ENCODE assay signal across 12 cellular contexts in the genomic region with DNA sequence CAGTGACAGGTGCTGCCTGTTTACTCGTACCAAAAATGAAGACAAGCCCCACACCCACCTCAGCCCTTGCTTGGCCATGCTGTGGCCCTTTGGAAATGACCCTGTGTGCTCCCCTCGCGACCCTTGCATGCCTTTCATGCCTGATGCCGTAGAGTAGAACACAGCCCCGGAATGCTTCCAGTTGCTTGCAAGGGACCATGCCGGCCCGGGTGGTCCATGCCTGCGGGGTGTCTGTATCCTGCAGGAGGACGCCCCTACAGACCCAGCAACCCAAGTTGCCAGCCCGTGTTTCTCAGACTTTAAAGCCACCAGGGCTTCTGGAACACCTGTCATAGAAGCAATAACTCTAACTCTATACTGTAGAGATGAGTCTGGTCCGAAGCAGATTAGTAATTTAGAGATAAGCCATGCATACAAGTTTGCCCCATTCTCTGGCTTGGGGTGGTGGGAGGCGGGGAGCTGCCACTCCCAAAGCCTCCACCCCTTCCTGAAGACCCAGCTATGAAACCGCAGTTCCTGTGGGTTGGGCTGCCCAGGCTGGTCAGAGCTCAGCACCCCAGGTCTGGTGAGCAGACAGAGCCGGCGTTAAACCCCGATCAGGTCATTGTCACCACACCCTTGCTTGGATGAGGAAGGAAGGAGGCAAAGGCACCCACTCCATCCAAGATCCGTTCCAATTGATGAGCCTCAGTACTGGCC.
"Had no signal": no experiment of that assay in that cellular context is flagged by ENCODE, and none has a peak within 500 bp of the region (broad histone marks: within the 10 kb centered on the region; RNA-seq: fewer than 3 reads in every experiment).

No MANE protein-coding gene starts in this region.

- H3K9me3 ChIP-seq: left lung, testis had no signal

- H3K27ac Mint-ChIP-seq: activated CD4-positive, alpha-beta T cell treated with anti-CD3 and anti-CD28 coated beads for 36 hours; activated CD8-positive, alpha-beta T cell treated with anti-CD3 and anti-CD28 coated beads, Interleukin-2, amount 10 ng/mL, durations not matched to agents 7 days and 5 days; activated naive CD4-positive, alpha-beta T cell treated with anti-CD3 and anti-CD28 coated beads, Interleukin-2, amount 10 ng/mL, durations not matched to agents 7 days and 5 days; dendritic cell treated with granulocyte-macrophage colony-stimulating factor and Interleukin-4, amounts not matched to agents 40 ng/mL and 50 ng/mL, for 4 days; endodermal cell had no signal

- H3K27ac ChIP-seq: left lung, testis, VCaP had no signal

- DNase-seq: activated CD4-positive, alpha-beta T cell treated with anti-CD3 and anti-CD28 coated beads for 36 hours; activated CD8-positive, alpha-beta memory T cell treated with anti-CD3 and anti-CD28 coated beads, Interleukin-2, amount 50 U/mL, for 48 hours; activated CD8-positive, alpha-beta T cell treated with anti-CD3 and anti-CD28 coated beads, Interleukin-2, amount 10 ng/mL, durations not matched to agents 7 days and 5 days; activated naive CD4-positive, alpha-beta T cell treated with anti-CD3 and anti-CD28 coated beads, Interleukin-2, amount 10 ng/mL, durations not matched to agents 7 days and 5 days; endodermal cell; mesenchymal stem cell; stimulated activated CD4-positive, alpha-beta T cell treated with anti-CD3 and anti-CD28 coated beads, Interleukin-4, amount 100 ng/mL, for 24 hours; stimulated activated naive CD8-positive, alpha-beta T cell treated with anti-CD3 and anti-CD28 coated beads, Interleukin-15, amount 100 ng/mL, for 72 hours; testis had no signal

- H3K27me3 Mint-ChIP-seq: activated CD4-positive, alpha-beta T cell treated with anti-CD3 and anti-CD28 coated beads for 36 hours; activated naive CD4-positive, alpha-beta T cell treated with anti-CD3 and anti-CD28 coated beads, Interleukin-2, amount 10 ng/mL, durations not matched to agents 7 days and 5 days; dendritic cell treated with granulocyte-macrophage colony-stimulating factor and Interleukin-4, amounts not matched to agents 40 ng/mL and 50 ng/mL, for 4 days; stimulated activated naive CD8-positive, alpha-beta T cell treated with anti-CD3 and anti-CD28 coated beads, Interleukin-15, amount 100 ng/mL, for 72 hours had no signal

- H3K27me3 ChIP-seq: left lung, testis had no signal

- H3K4me1 Mint-ChIP-seq: activated CD4-positive, alpha-beta T cell treated with anti-CD3 and anti-CD28 coated beads for 36 hours; activated naive CD4-positive, alpha-beta T cell treated with anti-CD3 and anti-CD28 coated beads, Interleukin-2, amount 10 ng/mL, durations not matched to agents 7 days and 5 days; endodermal cell; stimulated activated naive CD8-positive, alpha-beta T cell treated with anti-CD3 and anti-CD28 coated beads, Interleukin-15, amount 100 ng/mL, for 72 hours had no signal

- H3K4me1 ChIP-seq: left lung, testis had no signal

- H3K4me3 ChIP-seq: left lung, testis had no signal

- H3K9me3 Mint-ChIP-seq: activated naive CD4-positive, alpha-beta T cell treated with anti-CD3 and anti-CD28 coated beads, Interleukin-2, amount 10 ng/mL, durations not matched to agents 7 days and 5 days; dendritic cell treated with granulocyte-macrophage colony-stimulating factor and Interleukin-4, amounts not matched to agents 40 ng/mL and 50 ng/mL, for 4 days; endodermal cell; stimulated activated naive CD8-positive, alpha-beta T cell treated with anti-CD3 and anti-CD28 coated beads, Interleukin-15, amount 100 ng/mL, for 72 hours had no signal

- H3K4me3 Mint-ChIP-seq: activated CD4-positive, alpha-beta T cell treated with anti-CD3 and anti-CD28 coated beads for 36 hours; activated CD8-positive, alpha-beta T cell treated with anti-CD3 and anti-CD28 coated beads, Interleukin-2, amount 10 ng/mL, durations not matched to agents 7 days and 5 days; activated naive CD4-positive, alpha-beta T cell treated with anti-CD3 and anti-CD28 coated beads, Interleukin-2, amount 10 ng/mL, durations not matched to agents 7 days and 5 days; dendritic cell treated with granulocyte-macrophage colony-stimulating factor and Interleukin-4, amounts not matched to agents 40 ng/mL and 50 ng/mL, for 4 days; endodermal cell; stimulated activated naive CD8-positive, alpha-beta T cell treated with anti-CD3 and anti-CD28 coated beads, Interleukin-15, amount 100 ng/mL, for 72 hours had no signal
